Comparison of ENCODE assay signal across 1 cellular context in the genomic region with DNA sequence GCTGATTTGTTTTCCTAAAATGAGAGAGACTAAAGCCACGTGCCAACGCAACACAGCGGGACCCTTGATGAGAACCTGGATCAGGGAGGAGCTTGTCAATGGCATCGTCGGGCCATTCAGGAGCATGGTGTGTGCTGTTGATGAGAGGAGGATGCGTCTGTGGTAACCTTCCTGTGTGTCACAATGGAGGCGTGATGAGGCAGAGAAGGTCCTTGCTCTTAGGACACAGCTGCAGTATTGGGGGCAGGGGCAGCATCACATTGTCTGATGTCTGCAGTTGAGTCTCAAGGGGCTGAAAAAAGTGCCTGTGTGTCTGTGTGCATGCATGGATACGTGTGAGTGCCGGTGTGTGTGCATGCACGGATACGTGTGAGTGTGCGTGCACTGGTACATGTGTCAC.
TF ChIP-seq lines count a peak whose summit lies in the region.

No MANE protein-coding gene starts in this region.

TF ChIP-seq in HepG2, 621 proteins besides CTCF, POLR2A, EP300 and RAD21:
- TF ChIP-seq ZNF572 (CRISPR knock-in tag; IDR thresholded peaks at IDR 0.05) (no peak), CHD2 (IDR thresholded peaks at IDR 0.05; ENCODE audit: low read depth, low read length) (no peak), ZNF747 (CRISPR knock-in tag; IDR thresholded peaks at IDR 0.05; ENCODE audit: borderline replicate concordance) (no peak), FOXJ3 (CRISPR knock-in tag; IDR thresholded peaks at IDR 0.05; ENCODE audit: borderline replicate concordance) (no peak), ZNF614 (CRISPR knock-in tag; IDR thresholded peaks at IDR 0.05; ENCODE audit: borderline replicate concordance) (no peak), FOXM1 (CRISPR knock-in tag; IDR thresholded peaks at IDR 0.05) (0 out of 2 replicates have a peak, but pooled peaks have one; percentile 3), TBX3 (IDR thresholded peaks at IDR 0.05; ENCODE audit: borderline replicate concordance) (0 out of 2 replicates have a peak, but pooled peaks have one; percentile 9), TGIF2 (CRISPR knock-in tag; IDR thresholded peaks at IDR 0.05) (no peak), ZNF260 (CRISPR knock-in tag; IDR thresholded peaks at IDR 0.05; ENCODE audit: borderline replicate concordance, low read depth) (no peak), ZFP36L1 (CRISPR knock-in tag; IDR thresholded peaks at IDR 0.05) (no peak), ZNF160 (CRISPR knock-in tag; IDR thresholded peaks at IDR 0.05) (no peak), CBX2 (IDR thresholded peaks at IDR 0.05; ENCODE audit: low read depth, low read length) (no peak), CBX2 (CRISPR knock-in tag; IDR thresholded peaks at IDR 0.05; ENCODE audit: low read depth) (no peak), SPEN (CRISPR knock-in tag; IDR thresholded peaks at IDR 0.05; ENCODE audit: low read depth) (no peak)
- TF ChIP-seq, protein P1, sequence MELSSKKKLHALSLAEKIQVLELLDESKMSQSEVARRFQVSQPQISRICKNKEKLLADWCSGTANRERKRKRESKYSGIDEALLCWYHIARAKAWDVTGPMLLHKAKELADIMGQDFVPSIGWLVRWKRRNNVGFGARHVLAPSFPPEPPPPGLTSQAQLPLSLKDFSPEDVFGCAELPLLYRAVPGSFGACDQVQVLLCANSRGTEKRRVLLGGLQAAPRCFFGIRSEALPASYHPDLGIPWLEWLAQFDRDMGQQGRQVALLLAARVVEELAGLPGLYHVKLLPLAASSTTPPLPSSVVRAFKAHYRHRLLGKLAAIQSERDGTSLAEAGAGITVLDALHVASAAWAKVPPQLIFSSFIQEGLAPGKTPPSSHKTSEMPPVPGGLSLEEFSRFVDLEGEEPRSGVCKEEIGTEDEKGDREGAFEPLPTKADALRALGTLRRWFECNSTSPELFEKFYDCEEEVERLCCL (CRISPR knock-in tag; IDR thresholded peaks at IDR 0.05; ENCODE audit: borderline replicate concordance): no peak
TF ChIP-seq in HepG2: peak in this region for 2.
